22 cellular contexts compared by ENCODE assay signal in genomic region chr10:124656113-124656490, GRCh38.
DNase-seq lines count a peak whose midpoint lies in the region; ATAC-seq and TF ChIP-seq lines count a peak whose summit lies in the region.
"Had no signal": no experiment of that assay in that cellular context is flagged by ENCODE, and none has a peak within 500 bp of the region (broad histone marks: within the 10 kb centered on the region; RNA-seq: fewer than 3 reads in every experiment).

No MANE protein-coding gene starts in this region.

- H3K27ac Mint-ChIP-seq in activated CD4-positive, alpha-beta memory T cell treated with anti-CD3 and anti-CD28 coated beads for 36 hours: peak overlapping the region; percentile 4
- peak overlapping the region; percentile 67 for H3K27ac Mint-ChIP-seq in memory B cell
- H3K27ac Mint-ChIP-seq in Caco-2 (ENCODE audit: unreplicated experiment): no peak overlapping the region
- H3K27ac Mint-ChIP-seq: nephron progenitor cell, WTC11 had no signal

- H3K27ac ChIP-seq in substantia nigra (ENCODE audit: low read depth, low read length, poor library complexity, severe bottlenecking) (peak overlapping the region; percentile 98), suprapubic skin (no peak overlapping the region)
- H3K27ac ChIP-seq: body of pancreas, esophagus muscularis mucosa had no signal

- WGBS in suprapubic skin: 88% methylated on average over 7 of the region's 7 CpGs

- no peak overlapping the region for H3K4me3 ChIP-seq in suprapubic skin
- H3K4me3 ChIP-seq in Caco-2 (ENCODE audit: low read depth, low read length): no peak overlapping the region
- H3K4me3 ChIP-seq: body of pancreas, esophagus muscularis mucosa had no signal

- no peak overlapping the region for H3K4me3 Mint-ChIP-seq in activated CD4-positive, alpha-beta memory T cell treated with anti-CD3 and anti-CD28 coated beads for 36 hours
- H3K4me3 Mint-ChIP-seq in memory B cell (no peak overlapping the region), Caco-2 (ENCODE audit: unreplicated experiment) (no peak overlapping the region)
- H3K4me3 Mint-ChIP-seq: H9, nephron progenitor cell, WTC11 had no signal

- CTCF ChIA-PET in activated CD4-positive, alpha-beta memory T cell treated with anti-CD3 and anti-CD28 coated beads for 36 hours (lab: Charles Lee): no interaction called here
- CTCF ChIA-PET in Caco-2 (lab: Charles Lee): no interaction called here

- DNase-seq in Right ventricle myocardium superior (peak; percentile 26), cardiac septum (ENCODE audit: low spot score) (no peak), memory B cell (ENCODE audit: low spot score in 2 of 2) (no peak), substantia nigra (lab: John Stamatoyannopoulos, UW) (no peak), NCI-H2171 (lab: John Stamatoyannopoulos, UW) (no peak), suprapubic skin (ENCODE audit: low spot score in 2 of 2) (no peak), Caco-2 (no peak)
- no peak for DNase-seq in activated CD4-positive, alpha-beta memory T cell treated with anti-CD3 and anti-CD28 coated beads for 36 hours
- DNase-seq: activated CD4-positive, alpha-beta T cell treated with anti-CD3 and anti-CD28 coated beads, Interleukin-2, amount 50 U/mL, for 48 hours; activated gamma-delta T cell treated with Interleukin-2 at 50 U/mL for 16 hours; AML-193; body of pancreas; H9; hippocampal formation; midbrain; NCI-H1048; NCI-H2081; NCI-H82; nephron progenitor cell; OCI-M1 had no signal

- TF ChIP-seq CTCF in suprapubic skin (IDR thresholded peaks at IDR 0.05) (no peak), Caco-2 (IDR thresholded peaks at IDR 0.05; ENCODE audit: insufficient read depth in 1 of 2, low read depth in 1 of 2, low read length in 1 of 2, severe bottlenecking in 1 of 2, unreplicated experiment in 1 of 2) (no peak)

- H3K9me3 Mint-ChIP-seq in activated CD4-positive, alpha-beta memory T cell treated with anti-CD3 and anti-CD28 coated beads for 36 hours: no peaks in the 10 kb centered on the region
- H3K9me3 Mint-ChIP-seq in memory B cell (no peaks in the 10 kb centered on the region), Caco-2 (ENCODE audit: unreplicated experiment) (no peaks in the 10 kb centered on the region)
- H3K9me3 Mint-ChIP-seq: H9, nephron progenitor cell, WTC11 had no signal

- H3K27me3 ChIP-seq in suprapubic skin (no peaks in the 10 kb centered on the region), Caco-2 (replicated peaks; ENCODE audit: control insufficient read depth, insufficient read depth, low read length) (no peaks in the 10 kb centered on the region)
- H3K27me3 ChIP-seq: body of pancreas, esophagus muscularis mucosa had no signal

- no peaks in the 10 kb centered on the region for H3K9me3 ChIP-seq in suprapubic skin
- H3K9me3 ChIP-seq in Caco-2: no peaks in the 10 kb centered on the region
- H3K9me3 ChIP-seq: body of pancreas, esophagus muscularis mucosa had no signal

- no TSS peak for BruUV-seq in Caco-2 (replicated peaks; lab: Mats Ljungman, UMichigan)

- TF ChIP-seq EP300 in suprapubic skin (IDR thresholded peaks at IDR 0.05): no peak

- intact Hi-C loops in Right ventricle myocardium superior (cut with DNase I) (no loop called here), cardiac septum (cut with DNase I) (no loop called here), Caco-2 (cut with micrococcal nuclease; ENCODE audit: unreplicated experiment) (no loop called here)
- intact Hi-C loops in activated CD4-positive, alpha-beta memory T cell treated with anti-CD3 and anti-CD28 coated beads for 36 hours (cut with micrococcal nuclease): no loop called here

- peaks cover 7% of the 10 kb centered on the region for H3K36me3 Mint-ChIP-seq in activated CD4-positive, alpha-beta memory T cell treated with anti-CD3 and anti-CD28 coated beads for 36 hours
- H3K36me3 Mint-ChIP-seq in memory B cell (peaks cover 3% of the 10 kb centered on the region), Caco-2 (ENCODE audit: insufficient read depth, unreplicated experiment) (no peaks in the 10 kb centered on the region)

- ATAC-seq in Right ventricle myocardium superior (ENCODE audit: poor library complexity): no peak
- ATAC-seq in memory B cell (ENCODE audit: low read depth): no peak
- ATAC-seq: body of pancreas, WTC11 had no signal

- H3K4me1 ChIP-seq in suprapubic skin (peaks cover 70% of the 10 kb centered on the region), Caco-2 (no peaks in the 10 kb centered on the region; the same call in 1 of the 2 replicates)

- H3K4me1 Mint-ChIP-seq in activated CD4-positive, alpha-beta memory T cell treated with anti-CD3 and anti-CD28 coated beads for 36 hours (ENCODE audit: low read depth): peaks cover 84% of the 10 kb centered on the region
- H3K4me1 Mint-ChIP-seq in memory B cell (peaks cover 68% of the 10 kb centered on the region), Caco-2 (ENCODE audit: low read depth, unreplicated experiment) (peaks cover 7% of the 10 kb centered on the region)

- POLR2A ChIA-PET in activated CD4-positive, alpha-beta memory T cell treated with anti-CD3 and anti-CD28 coated beads for 36 hours (lab: Charles Lee): no interaction called here
- POLR2A ChIA-PET in Caco-2 (lab: Charles Lee): no interaction called here

- no peaks in the 10 kb centered on the region for H3K27me3 Mint-ChIP-seq in activated CD4-positive, alpha-beta memory T cell treated with anti-CD3 and anti-CD28 coated beads for 36 hours
- H3K27me3 Mint-ChIP-seq in memory B cell (no peaks in the 10 kb centered on the region), Caco-2 (ENCODE audit: insufficient read depth, unreplicated experiment) (no peaks in the 10 kb centered on the region)

- TF ChIP-seq POLR2A in suprapubic skin (IDR thresholded peaks at IDR 0.05): no peak

- H3K36me3 ChIP-seq in suprapubic skin: peaks cover 11% of the 10 kb centered on the region
- no peaks in the 10 kb centered on the region for H3K36me3 ChIP-seq in Caco-2 (ENCODE audit: control insufficient read depth, insufficient read depth, low read length)
